In genomic region chr9:117704597-117704996, GRCh38 we compare ENCODE assay signal across 9 cellular contexts. TPM values are rescaled to one million over a fixed set of nuclear protein-coding genes. Genes with fewer than 3 reads are reported as not detected.
A peak's percentile ranks its signal among the peaks of the same experiment; 100 is the strongest.
DNase-seq lines count a peak whose midpoint lies in the region; ATAC-seq and TF ChIP-seq lines count a peak whose summit lies in the region.
"Had no signal": no experiment of that assay in that cellular context is flagged by ENCODE, and none has a peak within 500 bp of the region (broad histone marks: within the 10 kb centered on the region; RNA-seq: fewer than 3 reads in every experiment).

No MANE protein-coding gene starts in this region.

- TF ChIP-seq CTCF in AG09309 (IDR thresholded peaks at IDR 0.05; ENCODE audit: control insufficient read depth, insufficient read depth, low read depth, low read length, missing control alignments) (no peak), coronary artery (IDR thresholded peaks at IDR 0.05) (no peak)

- no peaks in the 10 kb centered on the region for H3K36me3 Mint-ChIP-seq in natural killer cell treated with Interleukin-12 subunit alpha and Interleukin-12 subunit beta and Interleukin-15 and Interleukin-18, amount 100 ng/mL, for 72 hours

- peaks cover 12 to 21% of the 10 kb centered on the region in 2 donors for H3K4me1 Mint-ChIP-seq in natural killer cell treated with Interleukin-12 subunit alpha and Interleukin-12 subunit beta and Interleukin-15 and Interleukin-18, amount 100 ng/mL, for 72 hours (ENCODE audit: low read depth in 2 of 2)

- H3K27me3 Mint-ChIP-seq in natural killer cell treated with Interleukin-12 subunit alpha and Interleukin-12 subunit beta and Interleukin-15 and Interleukin-18, amount 100 ng/mL, for 72 hours, result peaks cover 4 to 13% of the 10 kb centered on the region in 2 donors
- H3K27me3 Mint-ChIP-seq: progenitor cell of endocrine pancreas had no signal

- peak overlapping the region; percentile 11 for H3K4me3 Mint-ChIP-seq in natural killer cell treated with Interleukin-12 subunit alpha and Interleukin-12 subunit beta and Interleukin-15 and Interleukin-18, amount 100 ng/mL, for 72 hours

- DNase-seq in AG09309 (ENCODE audit: low read depth) (no peak), coronary artery (ENCODE audit: low spot score) (no peak), NCI-H1694 treated with DMSO at 0.1 percent for 48 hours (lab: John Stamatoyannopoulos, UW) (no peak), DMS114 treated with DMSO at 0.1 percent for 48 hours (lab: John Stamatoyannopoulos, UW; ENCODE audit: unreplicated experiment) (no peak)
- no peak for DNase-seq in natural killer cell treated with Interleukin-12 subunit alpha and Interleukin-12 subunit beta and Interleukin-15 and Interleukin-18, amount 100 ng/mL, for 72 hours (ENCODE audit: low spot score)
- no peak for DNase-seq in activated CD4-positive, CD25-positive, alpha-beta regulatory T cell treated with anti-CD3 and anti-CD28 coated beads, Interleukin-2, amount 50 U/mL, for 72 hours

- H3K27ac ChIP-seq in coronary artery, result peak overlapping the region; percentile 68 to 92

- ATAC-seq in HG03196 (IDR thresholded peaks at IDR 0.05; ENCODE audit: unreplicated experiment) (peak; percentile 6), HG03108 (IDR thresholded peaks at IDR 0.05; ENCODE audit: unreplicated experiment) (no peak)
- ATAC-seq in natural killer cell treated with Interleukin-12 subunit alpha and Interleukin-12 subunit beta and Interleukin-15 and Interleukin-18, amount 100 ng/mL, for 72 hours, result no peak

- no peaks in the 10 kb centered on the region for H3K9me3 Mint-ChIP-seq in natural killer cell treated with Interleukin-12 subunit alpha and Interleukin-12 subunit beta and Interleukin-15 and Interleukin-18, amount 100 ng/mL, for 72 hours

- H3K4me3 ChIP-seq in AG09309 (ENCODE audit: control insufficient read depth, low read depth, low read length) (peak overlapping the region; percentile 50), coronary artery (peak overlapping the region; percentile 74)

- H3K27ac Mint-ChIP-seq in natural killer cell treated with Interleukin-12 subunit alpha and Interleukin-12 subunit beta and Interleukin-15 and Interleukin-18, amount 100 ng/mL, for 72 hours, result peak overlapping the region in 1 of 2 donors; percentile 32
- H3K27ac Mint-ChIP-seq: progenitor cell of endocrine pancreas had no signal

RNA-seq across cellular contexts. Expression of gene TLR4, which starts 0.4 kb away (rescaled TPM):
- under 1 TPM; 0.24 to 0.42 TPM for total RNA-seq in natural killer cell treated with Interleukin-12 subunit alpha and Interleukin-12 subunit beta and Interleukin-15 and Interleukin-18, amount 100 ng/mL, for 72 hours
- total RNA-seq: progenitor cell of endocrine pancreas had no signal
